Comparison of ENCODE assay signal across 14 cellular contexts in genomic region chr17:30520436-30520835, GRCh38. TPM values are rescaled to one million over a fixed set of nuclear protein-coding genes. Genes with fewer than 3 reads are reported as not detected.
A peak's percentile ranks its signal among the peaks of the same experiment; 100 is the strongest.
DNase-seq lines count a peak whose midpoint lies in the region; ATAC-seq and TF ChIP-seq lines count a peak whose summit lies in the region.
"Had no signal": no experiment of that assay in that cellular context is flagged by ENCODE, and none has a peak within 500 bp of the region (broad histone marks: within the 10 kb centered on the region; RNA-seq: fewer than 3 reads in every experiment).

No MANE protein-coding gene starts in this region.

- H3K27me3 ChIP-seq in brain microvascular endothelial cell (replicated peaks) = no peaks in the 10 kb centered on the region

- in situ Hi-C loops in brain microvascular endothelial cell (cut with HindIII; ENCODE audit: low pct_ligation_motif_present, low sequenced_read_pairs) = no loop called here

- no peak for ATAC-seq in GM21723 (IDR thresholded peaks at IDR 0.05; ENCODE audit: unreplicated experiment)

- H3K27ac ChIP-seq in brain microvascular endothelial cell = peak overlapping the region; percentile 76
- H3K27ac ChIP-seq: KMS-11, prostate gland had no signal

- TF ChIP-seq CTCF in brain microvascular endothelial cell (IDR thresholded peaks at IDR 0.05; ENCODE audit: low read depth, low read length, missing control alignments) = no peak
- no peak for TF ChIP-seq CTCF in mesothelial cell of epicardium (IDR thresholded peaks at IDR 0.05; ENCODE audit: unreplicated experiment)

- H3K36me3 Mint-ChIP-seq in mesothelial cell of epicardium = peaks cover 33% of the 10 kb centered on the region

- peaks cover 4% of the 10 kb centered on the region for H3K9me3 Mint-ChIP-seq in mesothelial cell of epicardium
- H3K9me3 Mint-ChIP-seq: CD4-positive, alpha-beta memory T cell; central memory CD8-positive, alpha-beta T cell had no signal

- no peak overlapping the region for H3K4me3 Mint-ChIP-seq in mesothelial cell of epicardium
- H3K4me3 Mint-ChIP-seq: CD4-positive, alpha-beta memory T cell; central memory CD8-positive, alpha-beta T cell had no signal

- H3K4me1 Mint-ChIP-seq in mesothelial cell of epicardium = peaks cover 11% of the 10 kb centered on the region

- H3K27ac Mint-ChIP-seq in mesothelial cell of epicardium = peak overlapping the region; percentile 81

- no peak overlapping the region for H3K4me3 ChIP-seq in brain microvascular endothelial cell (ENCODE audit: low read depth, low read length)
- H3K4me3 ChIP-seq: prostate gland had no signal

- H3K27me3 Mint-ChIP-seq in mesothelial cell of epicardium (ENCODE audit: low read depth) = no peaks in the 10 kb centered on the region
- H3K27me3 Mint-ChIP-seq: CD4-positive, alpha-beta memory T cell; central memory CD8-positive, alpha-beta T cell had no signal

- peaks cover 22% of the 10 kb centered on the region for H3K36me3 ChIP-seq in brain microvascular endothelial cell (replicated peaks)
- H3K36me3 ChIP-seq: prostate gland had no signal

- DNase-seq in A172 (ENCODE audit: low spot score) = peak; percentile 41
- DNase-seq in GM04503 (ENCODE audit: low read depth) = peak; percentile 61
- peak; percentile 42 for DNase-seq in brain microvascular endothelial cell
- DNase-seq in mesothelial cell of epicardium (ENCODE audit: low spot score in 2 of 2, unreplicated experiment in 2 of 2) = no peak
- DNase-seq in RKO (ENCODE audit: low spot score) = no peak
- DNase-seq in activated CD8-positive, alpha-beta memory T cell treated with anti-CD3 and anti-CD28 coated beads for 24 hours = no peak
- DNase-seq in NCI-H2029 treated with DMSO at 0.1 percent for 48 hours (lab: John Stamatoyannopoulos, UW) = no peak
- DNase-seq: CD4-positive, alpha-beta memory T cell; H7; NCI-H2171 treated with DMSO at 0.1 percent for 48 hours had no signal

RNA-seq across cellular contexts. Expression of gene GOSR1, which starts 43.2 kb away (rescaled TPM):
- 30.1 and 56.3 TPM in 2 replicates for total RNA-seq in A172 (2014; rRNA removed; shearing (Covaris generic))
- total RNA-seq in mesothelial cell of epicardium = 58.7 to 64.5 TPM (median 64.3 TPM) in 3 replicates

Comparison
In these comparisons a context has a peak if more than half of its experiments do, and no peak if none do; other contexts are left out.
1. DNase-seq: peak in A172 (single experiment), GM04503 (single experiment) and brain microvascular endothelial cell (single experiment); none in mesothelial cell of epicardium (0 of 2), RKO (single experiment), activated CD8-positive, alpha-beta memory T cell treated with anti-CD3 and anti-CD28 coated beads for 24 hours (single experiment) and NCI-H2029 treated with DMSO at 0.1 percent for 48 hours (single experiment).